Comparison of ENCODE assay signal across 21 cellular contexts in the genomic region with DNA sequence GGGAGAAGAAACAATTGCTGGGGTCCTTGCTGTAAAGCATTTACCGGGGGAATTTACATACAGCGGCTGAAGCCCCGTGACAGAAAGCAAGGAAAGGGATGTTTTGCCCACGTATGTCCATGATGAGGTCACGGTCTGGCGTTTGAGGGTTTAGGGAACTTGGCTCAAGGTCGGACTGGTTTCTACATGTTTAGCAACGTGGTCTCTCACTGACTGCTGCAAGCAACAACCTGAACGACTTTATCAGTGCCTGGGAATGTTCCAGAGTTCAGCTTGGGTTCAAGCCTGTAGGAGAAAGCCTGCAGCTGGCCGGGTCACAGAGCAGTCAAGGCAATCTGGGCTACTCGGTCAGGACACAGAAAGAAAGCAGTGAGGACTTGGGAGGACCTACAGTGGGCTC.
DNase-seq lines count a peak whose midpoint lies in the region; ATAC-seq, FAIRE-seq and TF ChIP-seq lines count a peak whose summit lies in the region.
"Had no signal": no experiment of that assay in that cellular context is flagged by ENCODE, and none has a peak within 500 bp of the region (broad histone marks: within the 10 kb centered on the region; RNA-seq: fewer than 3 reads in every experiment).

No MANE protein-coding gene starts in this region.

- no peak overlapping the region for H4K8ac ChIP-seq in H1 (ENCODE audit: extremely low read depth, insufficient read depth, low read length)

- CTCF ChIA-PET in H1 (lab: Charles Lee; ENCODE audit: partially characterized antibody), result no interaction called here

- H2AFZ ChIP-seq in H1 (ENCODE audit: low read length), result 0 out of 2 replicates have a peak overlapping the region, but pooled peaks have one; percentile 28
- H2AFZ ChIP-seq: GM23248 had no signal

- H3K4me3 ChIP-seq in body of pancreas, result no peak overlapping the region
- H3K4me3 ChIP-seq in H1 (ENCODE audit: extremely low read depth in 1 of 4, insufficient read depth in 2 of 4, low read depth in 3 of 4, low read length in 4 of 4), result no peak overlapping the region
- no peak overlapping the region for H3K4me3 ChIP-seq in testis
- H3K4me3 ChIP-seq: A549, GM23248 had no signal

- no peak overlapping the region for H3K4me3 Mint-ChIP-seq in osteocyte (ENCODE audit: unreplicated experiment)
- H3K4me3 Mint-ChIP-seq: CD4-positive, alpha-beta T cell had no signal

- H3K27me3 ChIP-seq in body of pancreas, result no peaks in the 10 kb centered on the region
- H3K27me3 ChIP-seq in H1 (replicated peaks in 1 of 4; ENCODE audit: control insufficient read depth in 3 of 4, extremely low read depth in 1 of 4, insufficient read depth in 3 of 4, low read length in 3 of 4), result no peaks in the 10 kb centered on the region
- H3K27me3 ChIP-seq in testis, result no peaks in the 10 kb centered on the region

- H2AK5ac ChIP-seq in H1 (ENCODE audit: low read depth, low read length), result no peak overlapping the region

- H2BK15ac ChIP-seq in H1 (ENCODE audit: low read length), result no peak overlapping the region; the same call in 1 of the 2 replicates

- no peaks in the 10 kb centered on the region for H4K20me1 ChIP-seq in H1 (replicated peaks in 1 of 2; ENCODE audit: control insufficient read depth in 1 of 2, insufficient read depth in 2 of 2, low read length in 2 of 2)

- no peaks in the 10 kb centered on the region for H3K4me1 Mint-ChIP-seq in osteocyte (ENCODE audit: unreplicated experiment)

- H3K4ac ChIP-seq in H1 (replicated peaks; ENCODE audit: insufficient read length, low read depth, low read length), result no peak overlapping the region

- H2BK5ac ChIP-seq in H1 (ENCODE audit: low read depth, low read length), result no peak overlapping the region

- no peaks in the 10 kb centered on the region for H3K9me3 ChIP-seq in body of pancreas
- no peaks in the 10 kb centered on the region for H3K9me3 ChIP-seq in H1 (ENCODE audit: insufficient read depth in 2 of 2, low read depth in 1 of 2, low read length in 1 of 2)
- no peaks in the 10 kb centered on the region for H3K9me3 ChIP-seq in testis
- H3K9me3 ChIP-seq: A549 had no signal

- TF ChIP-seq EP300 in H1 (IDR thresholded peaks at IDR 0.05; ENCODE audit: borderline replicate concordance in 1 of 2, low read depth in 2 of 2, low read length in 2 of 2), result no peak

- H4K91ac ChIP-seq in H1 (replicated peaks; ENCODE audit: insufficient read length, low read length), result no peak overlapping the region

- no peak for TF ChIP-seq POLR2A in body of pancreas (IDR thresholded peaks at IDR 0.05)
- no peak for TF ChIP-seq POLR2A in H1 (IDR thresholded peaks at IDR 0.05; ENCODE audit: control extremely low read depth in 1 of 2, low read depth in 2 of 2, low read length in 2 of 2)
- no peak for TF ChIP-seq POLR2A in testis (IDR thresholded peaks at IDR 0.05)

- H3K36me3 Mint-ChIP-seq in osteocyte (ENCODE audit: unreplicated experiment), result peaks cover 2% of the 10 kb centered on the region

- no peak overlapping the region for H3K18ac ChIP-seq in H1 (ENCODE audit: extremely low read depth, low read length)

- no peak overlapping the region for H3K23ac ChIP-seq in H1 (ENCODE audit: insufficient read length)

- H3K27ac Mint-ChIP-seq in osteocyte (ENCODE audit: unreplicated experiment), result no peak overlapping the region
- H3K27ac Mint-ChIP-seq: CD4-positive, alpha-beta T cell had no signal

- H3K56ac ChIP-seq in H1 (replicated peaks; ENCODE audit: insufficient read length, low read depth, low read length), result no peak overlapping the region

- no peak overlapping the region for H3K9ac ChIP-seq in H1 (replicated peaks in 1 of 4; ENCODE audit: extremely low read depth in 1 of 4, low read depth in 3 of 4, low read length in 3 of 4)
- H3K9ac ChIP-seq: GM23248 had no signal

- no peak overlapping the region for H3K14ac ChIP-seq in H1 (ENCODE audit: insufficient read length)

- no peaks in the 10 kb centered on the region for H3K27me3 Mint-ChIP-seq in osteocyte (ENCODE audit: unreplicated experiment)

- H3K79me2 ChIP-seq in H1 (ENCODE audit: control insufficient read depth in 1 of 2, insufficient read depth in 2 of 2, low read length in 2 of 2), result no peaks in the 10 kb centered on the region

- H2BK120ac ChIP-seq in H1 (replicated peaks; ENCODE audit: low read depth, low read length), result no peak overlapping the region

- peak in 3 of 4 donors; percentile 21 to 74 (median 21) for DNase-seq in body of pancreas
- no peak for DNase-seq in H1 (ENCODE audit: low read depth in 1 of 2, low spot score in 2 of 2)
- peak; percentile 59 for DNase-seq in osteocyte (ENCODE audit: extremely low spot score, unreplicated experiment)
- DNase-seq in testis, result peak; percentile 52
- DNase-seq in NCI-H345 (lab: John Stamatoyannopoulos, UW), result no peak
- no peak for DNase-seq in NCI-H146 treated with DMSO at 0.1 percent for 48 hours (lab: John Stamatoyannopoulos, UW; ENCODE audit: unreplicated experiment)
- no peak for DNase-seq in retina
- DNase-seq: AML-193; CD4-positive, alpha-beta T cell; DMS153; DMS79; GDM1; GM23248; HCEC 1CT had no signal

- H3K4me1 ChIP-seq in body of pancreas, result peaks cover 15% of the 10 kb centered on the region
- no peaks in the 10 kb centered on the region for H3K4me1 ChIP-seq in H1 (replicated peaks in 1 of 4; ENCODE audit: control insufficient read depth in 3 of 4, insufficient read depth in 4 of 4, low read length in 3 of 4)
- H3K4me1 ChIP-seq in testis, result peaks cover 14% of the 10 kb centered on the region
- H3K4me1 ChIP-seq: A549 had no signal

- H3K9me3 Mint-ChIP-seq in osteocyte (ENCODE audit: unreplicated experiment), result peaks cover 33% of the 10 kb centered on the region
- H3K9me3 Mint-ChIP-seq: CD4-positive, alpha-beta T cell had no signal

- no peak overlapping the region for H3K27ac ChIP-seq in body of pancreas
- H3K27ac ChIP-seq in H1 (ENCODE audit: low read depth, low read length), result no peak overlapping the region
- H3K27ac ChIP-seq in testis, result no peak overlapping the region
- H3K27ac ChIP-seq: 22Rv1, A549, C4-2B, GM23248, HL-60 had no signal

- ATAC-seq in body of pancreas, result peak; percentile 52
- ATAC-seq: A549 had no signal

- no peak overlapping the region for H2BK20ac ChIP-seq in H1 (ENCODE audit: low read length)

- no peak overlapping the region for H2BK12ac ChIP-seq in H1 (ENCODE audit: low read depth, low read length)

- no peaks in the 10 kb centered on the region for H3K36me3 ChIP-seq in body of pancreas (replicated peaks in 1 of 2; ENCODE audit: insufficient read depth in 1 of 2, low read depth in 2 of 2)
- H3K36me3 ChIP-seq in H1 (ENCODE audit: control insufficient read depth in 2 of 4, insufficient read depth in 4 of 4, low read length in 3 of 4), result no peaks in the 10 kb centered on the region
- no peaks in the 10 kb centered on the region for H3K36me3 ChIP-seq in testis (ENCODE audit: low read depth, missing control alignments)

- intact Hi-C loops in body of pancreas (cut with DNase I), result no loop called here
- intact Hi-C loops in testis (cut with DNase I; ENCODE audit: low total_unique reads), result no loop called here

- H3K23me2 ChIP-seq in H1 (ENCODE audit: low read depth, low read length), result no peaks in the 10 kb centered on the region

- TF ChIP-seq CTCF in body of pancreas (IDR thresholded peaks at IDR 0.05) (no peak), H1 (IDR thresholded peaks at IDR 0.05; ENCODE audit: control extremely low read depth in 1 of 3, insufficient read depth in 1 of 3, low read depth in 1 of 3, low read length in 3 of 3) (no peak), osteocyte (IDR thresholded peaks at IDR 0.05) (no peak), testis (IDR thresholded peaks at IDR 0.05) (no peak)

- POLR2A ChIA-PET in H1 (lab: Charles Lee; ENCODE audit: partially characterized antibody), result no interaction called here

- WGBS in body of pancreas, 2 donors, result 31 to 32% methylated on average over 9 to 11 of the region's 11 CpGs
- 97% methylated on average over 11 of the region's 11 CpGs; no CpG with 5 or more reads in 1 of the 2 experiments for WGBS in H1 (ENCODE audit: extremely low coverage in 1 of 2, insufficient coverage in 1 of 2, insufficient read length in 1 of 2, insufficient replicate concordance in 2 of 2, low coverage in 1 of 2, low lambda C conversion rate in 2 of 2, missing lambda C conversion rate in 1 of 2), 2 experiments
- WGBS in testis, 2 donors, result 3 to 44% methylated on average over 5 to 11 of the region's 11 CpGs

- no peaks in the 10 kb centered on the region for H3K79me1 ChIP-seq in H1 (ENCODE audit: low read depth, low read length)

- no peak for FAIRE-seq in H1 (lab: Jason Lieb, UNC)
- FAIRE-seq: A549, GM12892, GM18507, H54 had no signal

- H4K5ac ChIP-seq in H1 (ENCODE audit: insufficient read length, low read depth, low read length), result no peak overlapping the region

- TF ChIP-seq RAD21 in H1 (IDR thresholded peaks at IDR 0.05 in 1 of 2, conservative IDR thresholded peaks at IDR 0.05 in 1 of 2; ENCODE audit: low read depth in 2 of 2, low read length in 2 of 2), result no peak

- no peak overlapping the region for H3K4me2 ChIP-seq in H1 (ENCODE audit: insufficient read depth in 1 of 2, low read depth in 2 of 2, low read length in 2 of 2)
- H3K4me2 ChIP-seq: A549 had no signal

TF ChIP-seq in H1, 55 proteins besides CTCF, POLR2A, EP300 and RAD21:
- TF ChIP-seq EZH2 (IDR thresholded peaks at IDR 0.05; ENCODE audit: low read depth, low read length, severe bottlenecking) (no peak), RXRA (IDR thresholded peaks at IDR 0.05; ENCODE audit: insufficient read depth, low read depth, low read length) (no peak), CBX5 (IDR thresholded peaks at IDR 0.05; ENCODE audit: low read depth, low read length) (no peak), BRCA1 (IDR thresholded peaks at IDR 0.05; ENCODE audit: low read depth, low read length) (no peak), POU5F1 (IDR thresholded peaks at IDR 0.05; ENCODE audit: low read depth, low read length) (no peak), ASH2L (IDR thresholded peaks at IDR 0.05; ENCODE audit: low read length) (no peak), TAF1 (IDR thresholded peaks at IDR 0.05; ENCODE audit: low read depth, low read length) (no peak), GABPA (IDR thresholded peaks at IDR 0.05; ENCODE audit: borderline replicate concordance, insufficient read depth, low read length) (no peak), POLR2AphosphoS5 (IDR thresholded peaks at IDR 0.05; ENCODE audit: low read depth, low read length) (no peak)
- TF ChIP-seq, protein P1, sequence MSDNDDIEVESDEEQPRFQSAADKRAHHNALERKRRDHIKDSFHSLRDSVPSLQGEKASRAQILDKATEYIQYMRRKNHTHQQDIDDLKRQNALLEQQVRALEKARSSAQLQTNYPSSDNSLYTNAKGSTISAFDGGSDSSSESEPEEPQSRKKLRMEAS (IDR thresholded peaks at IDR 0.05), result no peak

Comparison
In these comparisons a context has a peak if more than half of its experiments do, and no peak if none do; other contexts are left out.
1. DNase-seq: peak in body of pancreas (3 of 4), osteocyte (single experiment) and testis (single experiment); none in H1 (0 of 2), NCI-H345 (single experiment), NCI-H146 treated with DMSO at 0.1 percent for 48 hours (single experiment) and retina (single experiment).